ENCODE assay signal across 16 cellular contexts in the genomic region with DNA sequence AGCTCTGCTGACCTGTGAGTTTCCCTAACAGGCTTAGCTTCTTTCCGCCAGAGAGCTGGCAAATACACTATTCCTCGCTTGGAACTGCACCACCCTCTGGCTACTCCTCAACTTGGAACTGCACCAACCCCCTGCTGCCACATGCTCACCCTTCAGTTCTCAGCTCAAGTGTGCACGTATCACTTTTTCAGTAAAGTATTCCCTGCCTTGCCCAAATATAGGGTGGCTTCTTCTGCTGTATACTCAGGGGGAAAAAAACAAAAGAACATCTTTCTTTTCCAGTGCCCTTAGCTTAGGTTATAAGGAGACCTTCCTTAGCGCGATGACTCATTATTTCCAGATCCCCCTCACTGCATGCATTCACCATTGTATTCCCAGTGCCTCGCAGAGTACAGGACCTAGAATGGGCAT. TPM values are rescaled to one million over a fixed set of nuclear protein-coding genes. Genes with fewer than 3 reads are reported as not detected.
DNase-seq lines count a peak whose midpoint lies in the region; ATAC-seq and TF ChIP-seq lines count a peak whose summit lies in the region.
"Had no signal": no experiment of that assay in that cellular context is flagged by ENCODE, and none has a peak within 500 bp of the region (broad histone marks: within the 10 kb centered on the region; RNA-seq: fewer than 3 reads in every experiment).

No MANE protein-coding gene starts in this region.

- DNase-seq in NCI-H2107 treated with DMSO at 0.1 percent for 48 hours (lab: John Stamatoyannopoulos, UW; ENCODE audit: unreplicated experiment) = peak; percentile 3
- DNase-seq in NCI-H2107 (lab: John Stamatoyannopoulos, UW) = no peak
- DNase-seq in central memory CD8-positive, alpha-beta T cell (ENCODE audit: low spot score in 2 of 2) = no peak
- no peak for DNase-seq in left lobe of liver (ENCODE audit: low spot score)
- peak; percentile 7 for DNase-seq in stromal cell of bone marrow (ENCODE audit: low read depth)
- no peak for DNase-seq in stimulated activated naive CD4-positive, alpha-beta T cell treated with Interleukin-2 at 50 U/mL for 16 hours (lab: John Stamatoyannopoulos, UW)
- DNase-seq in NCI-H748 treated with DMSO at 0.1 percent for 48 hours (lab: John Stamatoyannopoulos, UW) = no peak
- no peak for DNase-seq in colonic mucosa
- DNase-seq: activated CD4-positive, CD25-positive, alpha-beta regulatory T cell; activated T-cell treated with anti-CD3 and anti-CD28 coated beads, Interleukin-2, amount 50 U/mL, for 24 hours; kidney glomerular epithelial cell; NCI-H510A treated with DMSO at 0.1 percent for 48 hours; SHP77; stimulated activated CD4-positive, alpha-beta T cell treated with anti-CD3 and anti-CD28 coated beads, Interleukin-4, amount 100 ng/mL, for 1 hour had no signal

- intact Hi-C loops in colonic mucosa (cut with DNase I) = no loop called here

- TF ChIP-seq CTCF in colonic mucosa (IDR thresholded peaks at IDR 0.05) = no peak

- peaks cover 1% of the 10 kb centered on the region for H3K36me3 Mint-ChIP-seq in central memory CD8-positive, alpha-beta T cell (ENCODE audit: insufficient read depth)

- H3K9ac ChIP-seq in colonic mucosa (ENCODE audit: low read depth in 2 of 2, low read length in 2 of 2) = no peak overlapping the region

- peak overlapping the region; percentile 69 for H3K27ac Mint-ChIP-seq in central memory CD8-positive, alpha-beta T cell (ENCODE audit: low read depth)
- H3K27ac Mint-ChIP-seq: activated T-cell treated with anti-CD3 and anti-CD28 coated beads, Interleukin-2, amount 50 U/mL, for 24 hours had no signal

- ATAC-seq in central memory CD8-positive, alpha-beta T cell (replicated peaks; ENCODE audit: extremely low read depth, poor library complexity, severe bottlenecking) = no peak
- ATAC-seq in left lobe of liver = peak; percentile 47
- ATAC-seq: body of pancreas had no signal

- H3K27ac ChIP-seq in colonic mucosa = no peak overlapping the region
- H3K27ac ChIP-seq: 22Rv1, body of pancreas had no signal

- H3K9me3 Mint-ChIP-seq in central memory CD8-positive, alpha-beta T cell = peaks cover 6% of the 10 kb centered on the region
- H3K9me3 Mint-ChIP-seq: activated T-cell treated with anti-CD3 and anti-CD28 coated beads, Interleukin-2, amount 50 U/mL, for 24 hours had no signal

- H3K4me1 ChIP-seq in colonic mucosa = no peaks in the 10 kb centered on the region
- H3K4me1 ChIP-seq: body of pancreas had no signal

- peaks cover 17% of the 10 kb centered on the region for H3K27me3 Mint-ChIP-seq in central memory CD8-positive, alpha-beta T cell

- no peaks in the 10 kb centered on the region for H3K27me3 ChIP-seq in colonic mucosa
- H3K27me3 ChIP-seq: body of pancreas had no signal

- H3K4me1 Mint-ChIP-seq in central memory CD8-positive, alpha-beta T cell = peaks cover 9% of the 10 kb centered on the region

- H3K36me3 ChIP-seq in colonic mucosa = no peaks in the 10 kb centered on the region

- no peak overlapping the region for H3K4me3 Mint-ChIP-seq in central memory CD8-positive, alpha-beta T cell
- H3K4me3 Mint-ChIP-seq: activated T-cell treated with anti-CD3 and anti-CD28 coated beads, Interleukin-2, amount 50 U/mL, for 24 hours had no signal

- H3K9me3 ChIP-seq in colonic mucosa = no peaks in the 10 kb centered on the region
- H3K9me3 ChIP-seq: body of pancreas had no signal

- no peak overlapping the region for H3K4me3 ChIP-seq in colonic mucosa
- H3K4me3 ChIP-seq: body of pancreas had no signal

RNA-seq across cellular contexts. Expression of gene GNAS-AS1, which starts 21.2 kb away (rescaled TPM):
- total RNA-seq in left lobe of liver (0.35 TPM), colonic mucosa (1 to 10 TPM in 1 of 2 donors, under 1 TPM in 1; 0.88 to 1.7 TPM)

RNA-seq across cellular contexts. Expression of gene GNAS, which starts 23.0 kb away (rescaled TPM):
- total RNA-seq in left lobe of liver (305 TPM), colonic mucosa (100 to 1,000 TPM; 683 to 715 TPM)

Comparison
In these comparisons a context has a peak if more than half of its experiments do, and no peak if none do; other contexts are left out.
1. DNase-seq: peak in NCI-H2107 treated with DMSO at 0.1 percent for 48 hours (single experiment) and stromal cell of bone marrow (single experiment); none in NCI-H2107 (single experiment), central memory CD8-positive, alpha-beta T cell (0 of 2), left lobe of liver (single experiment), stimulated activated naive CD4-positive, alpha-beta T cell treated with Interleukin-2 at 50 U/mL for 16 hours (single experiment), NCI-H748 treated with DMSO at 0.1 percent for 48 hours (single experiment) and colonic mucosa (single experiment).